Comparison of ENCODE assay signal across 24 cellular contexts in genomic region chr12:97609957-97610356, GRCh38.
"Had no signal": no experiment of that assay in that cellular context is flagged by ENCODE, and none has a peak within 500 bp of the region (broad histone marks: within the 10 kb centered on the region; RNA-seq: fewer than 3 reads in every experiment).

No MANE protein-coding gene starts in this region.

- FAIRE-seq: frontal cortex, kidney, small intestine had no signal

- H3K36me3 ChIP-seq: cardiac muscle cell, colonic mucosa, sigmoid colon, uterus had no signal

- ATAC-seq: activated CD4-positive, alpha-beta T cell treated with anti-CD3 and anti-CD28 coated beads for 36 hours; activated T-cell treated with anti-CD3 and anti-CD28 coated beads, Interleukin-2, amount 50 U/mL, for 72 hours; left colon; naive thymus-derived CD8-positive, alpha-beta T cell; stimulated activated memory B cell treated with anti-CD40 and anti-IgM and Interleukin-4, amounts not matched to agents 10 μg/mL and 1 μg/mL and 100 μg/mL, for 72 hours; stimulated activated naive CD8-positive, alpha-beta T cell treated with anti-CD3 and anti-CD28 coated beads, Interleukin-15, amount 100 ng/mL, for 72 hours had no signal

- H3K4me1 ChIP-seq: colonic mucosa, sigmoid colon, uterus had no signal

- DNase-seq: activated CD4-positive, alpha-beta T cell treated with anti-CD3 and anti-CD28 coated beads for 36 hours; activated CD4-positive, alpha-beta T cell treated with anti-CD3 and anti-CD28 coated beads, Interleukin-2, amount 50 U/mL, for 4 hours; activated CD4-positive, CD25-positive, alpha-beta regulatory T cell; activated naive CD4-positive, alpha-beta T cell treated with Interleukin-2 at 50 U/mL for 16 hours; activated T-cell treated with anti-CD3 and anti-CD28 coated beads for 4 hours; activated T-cell treated with anti-CD3 and anti-CD28 coated beads, Interleukin-2, amount 50 U/mL, for 72 hours; aorta; cerebellar nuclear complex; colonic mucosa; effector CD8-positive, alpha-beta T cell; kidney; left colon; naive thymus-derived CD8-positive, alpha-beta T cell; sigmoid colon; small intestine; stimulated activated CD4-positive, alpha-beta T cell treated with anti-CD3 and anti-CD28 coated beads, Interleukin-4, amount 100 ng/mL, for 4 hours; stimulated activated CD8-positive, alpha-beta memory T cell treated with anti-CD3 and anti-CD28 coated beads, Interleukin-4, amount 100 ng/mL, for 48 hours; stimulated activated naive CD8-positive, alpha-beta T cell treated with anti-CD3 and anti-CD28 coated beads, Interleukin-15, amount 100 ng/mL, for 72 hours; substantia nigra; T-helper 1 cell; uterus had no signal

- H3K4me3 ChIP-seq: cardiac muscle cell, colonic mucosa, sigmoid colon, uterus had no signal

- H3K27ac ChIP-seq: cardiac muscle cell, colonic mucosa, sigmoid colon, uterus had no signal

- H3K27me3 ChIP-seq: cardiac muscle cell, colonic mucosa, sigmoid colon, uterus had no signal

- H3K9me3 ChIP-seq: colonic mucosa, sigmoid colon, uterus had no signal
